ENCODE assay signal across 14 cellular contexts in the genomic region with DNA sequence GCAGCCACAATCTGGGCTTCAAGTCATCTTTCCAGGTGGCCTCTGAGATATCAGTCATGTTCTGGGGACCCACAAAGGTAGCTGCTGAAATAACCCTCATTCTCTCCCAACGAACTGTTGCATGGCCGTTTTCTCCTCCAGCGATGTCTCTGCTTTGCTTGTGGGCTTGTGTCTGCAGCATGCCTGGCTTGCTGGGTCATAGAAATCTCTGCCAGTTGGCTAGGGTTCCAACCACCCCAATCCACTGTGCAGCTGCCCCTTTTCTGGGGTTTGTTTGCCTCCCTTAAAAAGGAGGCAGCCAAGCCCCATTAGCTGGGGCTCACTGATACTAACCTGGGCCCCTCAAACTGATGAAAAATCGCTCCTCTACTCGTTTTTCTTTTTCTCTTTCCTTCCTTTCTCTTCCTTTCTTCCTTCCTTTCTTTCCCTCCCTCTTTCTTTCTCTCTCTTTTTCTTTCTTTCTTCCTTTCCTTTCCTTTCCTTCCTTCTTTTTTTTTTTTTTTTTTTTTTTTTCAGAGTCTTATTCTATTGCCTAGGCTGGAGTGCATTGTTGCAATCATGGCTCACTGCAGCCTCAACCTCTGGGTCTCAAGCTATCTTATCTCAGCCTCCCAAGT.
DNase-seq lines count a peak whose midpoint lies in the region; ATAC-seq lines count a peak whose summit lies in the region.
"Had no signal": no experiment of that assay in that cellular context is flagged by ENCODE, and none has a peak within 500 bp of the region (broad histone marks: within the 10 kb centered on the region; RNA-seq: fewer than 3 reads in every experiment).

No MANE protein-coding gene starts in this region.

- H3K9ac ChIP-seq in GM23248, result no peak overlapping the region
- no peak overlapping the region for H3K9ac ChIP-seq in mesenchymal stem cell (ENCODE audit: low read length)
- no peak overlapping the region for H3K9ac ChIP-seq in trophoblast cell (ENCODE audit: low read length)

- H3K23ac ChIP-seq in mesenchymal stem cell (ENCODE audit: low read length in 2 of 2), result no peak overlapping the region
- H3K23ac ChIP-seq in trophoblast cell (ENCODE audit: low read length), result no peak overlapping the region

- in situ Hi-C loops in GM23248 (cut with MboI), result no loop called here

- H2BK12ac ChIP-seq in mesenchymal stem cell (ENCODE audit: low read length in 2 of 2) (peak overlapping the region; percentile 10 to 14), trophoblast cell (ENCODE audit: low read length) (peak overlapping the region; percentile 54)

- ATAC-seq in HG02642 (IDR thresholded peaks at IDR 0.05; ENCODE audit: poor library complexity, unreplicated experiment) (no peak), left lobe of liver (no peak), HG02798 (IDR thresholded peaks at IDR 0.05; ENCODE audit: poor library complexity, unreplicated experiment) (no peak)
- ATAC-seq: SK-N-SH treated with all-trans-retinoic acid at 6 μM for 48 hours had no signal

- H2AFZ ChIP-seq in GM23248, result no peak overlapping the region
- H2AFZ ChIP-seq in mesenchymal stem cell (ENCODE audit: low read depth, low read length), result no peak overlapping the region
- H2AFZ ChIP-seq in trophoblast cell (ENCODE audit: insufficient read depth, low read length, poor library complexity), result no peak overlapping the region

- H2BK15ac ChIP-seq in mesenchymal stem cell (ENCODE audit: low read depth, poor library complexity, severe bottlenecking), result peak overlapping the region; percentile 19

- no peak overlapping the region for H3K4me3 ChIP-seq in GM23248
- no peak overlapping the region for H3K4me3 ChIP-seq in mesenchymal stem cell (ENCODE audit: insufficient read depth in 1 of 2, low read depth in 1 of 2, low read length in 2 of 2)
- H3K4me3 ChIP-seq in trophoblast cell (ENCODE audit: low read depth, low read length), result no peak overlapping the region

- no peak overlapping the region for H3K4me2 ChIP-seq in GM23248 (ENCODE audit: unreplicated experiment)
- no peak overlapping the region for H3K4me2 ChIP-seq in mesenchymal stem cell (ENCODE audit: low read length, poor library complexity, severe bottlenecking)
- no peak overlapping the region for H3K4me2 ChIP-seq in trophoblast cell (ENCODE audit: low read length)

- H2BK5ac ChIP-seq in mesenchymal stem cell (ENCODE audit: low read depth, low read length, poor library complexity, severe bottlenecking), result no peak overlapping the region
- no peak overlapping the region for H2BK5ac ChIP-seq in trophoblast cell (ENCODE audit: low read depth, low read length, poor library complexity)

- H3K14ac ChIP-seq in mesenchymal stem cell (ENCODE audit: low read length in 2 of 2) (no peak overlapping the region), trophoblast cell (ENCODE audit: low read length) (no peak overlapping the region)

- H2BK120ac ChIP-seq in mesenchymal stem cell (ENCODE audit: low read depth, low read length) (no peak overlapping the region), trophoblast cell (ENCODE audit: insufficient read depth, low read length, poor library complexity) (no peak overlapping the region)

- no peak overlapping the region for H3K18ac ChIP-seq in mesenchymal stem cell (ENCODE audit: low read depth in 1 of 2, low read length in 2 of 2)
- peak overlapping the region; percentile 11 for H3K18ac ChIP-seq in trophoblast cell (ENCODE audit: low read length)

- H3K9me3 ChIP-seq in GM23248 (ENCODE audit: low read depth) (no peaks in the 10 kb centered on the region), mesenchymal stem cell (ENCODE audit: control insufficient read depth, low read length) (no peaks in the 10 kb centered on the region), trophoblast cell (ENCODE audit: insufficient read depth, low read depth, low read length) (no peaks in the 10 kb centered on the region)

- H3K4me1 ChIP-seq in GM23248 (ENCODE audit: insufficient read depth), result peaks cover 16% of the 10 kb centered on the region
- peaks cover 3% of the 10 kb centered on the region for H3K4me1 ChIP-seq in mesenchymal stem cell (ENCODE audit: control insufficient read depth, insufficient read depth, low read depth, low read length)
- peaks cover 2 to 4% of the 10 kb centered on the region in 2 experiments for H3K4me1 ChIP-seq in trophoblast cell (ENCODE audit: control insufficient read depth in 1 of 2, insufficient read depth in 2 of 2, low read length in 2 of 2)

- peaks cover 10% of the 10 kb centered on the region; the same call in 1 of the 2 replicates for H3F3A ChIP-seq in GM23248 (ENCODE audit: insufficient read depth)

- peak; percentile 16 for DNase-seq in GM23248
- DNase-seq in NCI-H226, result peak; percentile 48
- DNase-seq in mesenchymal stem cell, result no peak
- no peak for DNase-seq in trophoblast cell
- no peak for DNase-seq in left lobe of liver (ENCODE audit: low spot score)
- no peak for DNase-seq in activated T-cell treated with anti-CD3 and anti-CD28 coated beads for 4 hours
- DNase-seq: KBM-7; MM.1S; NCI-H2029; NCI-H526; NK-92 treated with Interleukin-12 subunit alpha and Interleukin-12 subunit beta, amount 100 ng/mL, for 24 hours had no signal

- H2AK5ac ChIP-seq in mesenchymal stem cell (ENCODE audit: low read length, severe bottlenecking) (peak overlapping the region; percentile 16), trophoblast cell (ENCODE audit: low read length) (peak overlapping the region; percentile 91)

- H3K79me1 ChIP-seq in mesenchymal stem cell (replicated peaks; ENCODE audit: low read length, poor library complexity, severe bottlenecking), result no peaks in the 10 kb centered on the region
- peaks cover 5% of the 10 kb centered on the region for H3K79me1 ChIP-seq in trophoblast cell (ENCODE audit: low read length)

- H4K91ac ChIP-seq in mesenchymal stem cell (ENCODE audit: low read length), result no peak overlapping the region
- peak overlapping the region; percentile 75 for H4K91ac ChIP-seq in trophoblast cell (ENCODE audit: low read depth, low read length)

- H3K9me2 ChIP-seq in GM23248 (ENCODE audit: insufficient read depth), result no peaks in the 10 kb centered on the region

- H3K79me2 ChIP-seq in GM23248 (ENCODE audit: insufficient read depth), result no peaks in the 10 kb centered on the region
- no peaks in the 10 kb centered on the region for H3K79me2 ChIP-seq in trophoblast cell (ENCODE audit: control insufficient read depth, insufficient read depth, low read length, poor library complexity)

- peak overlapping the region; percentile 17 for H4K8ac ChIP-seq in mesenchymal stem cell (ENCODE audit: low read length)
- H4K8ac ChIP-seq in trophoblast cell (ENCODE audit: low read depth, low read length), result no peak overlapping the region

- H3K27ac ChIP-seq in GM23248 (no peak overlapping the region), mesenchymal stem cell (ENCODE audit: low read length, poor library complexity, severe bottlenecking) (no peak overlapping the region), trophoblast cell (ENCODE audit: low read depth, low read length) (no peak overlapping the region)

- 56 to 59% methylated on average over 5 of the region's 5 CpGs for WGBS in GM23248 (ENCODE audit: low coverage in 1 of 2, low lambda C conversion rate in 2 of 2, missing lambda C conversion rate in 2 of 2), 2 experiments
- WGBS in mesenchymal stem cell, result 88% methylated on average over 5 of the region's 5 CpGs
- no CpG with 5 or more reads among the region's 5 CpGs for WGBS in trophoblast cell (ENCODE audit: extremely low coverage, insufficient coverage, insufficient read length)

- H3K36me3 ChIP-seq in GM23248 (ENCODE audit: low read depth) (no peaks in the 10 kb centered on the region), mesenchymal stem cell (ENCODE audit: control insufficient read depth in 1 of 2, insufficient read depth in 2 of 2, low read depth in 1 of 2, low read length in 2 of 2) (no peaks in the 10 kb centered on the region), trophoblast cell (ENCODE audit: control insufficient read depth in 1 of 2, insufficient read depth in 2 of 2, low read length in 2 of 2) (no peaks in the 10 kb centered on the region)

- no peaks in the 10 kb centered on the region for H3K27me3 ChIP-seq in GM23248 (replicated peaks; ENCODE audit: insufficient read depth)
- H3K27me3 ChIP-seq in mesenchymal stem cell (ENCODE audit: control insufficient read depth in 1 of 2, insufficient read depth in 1 of 2, low read length in 2 of 2), result no peaks in the 10 kb centered on the region
- H3K27me3 ChIP-seq in trophoblast cell (ENCODE audit: insufficient read depth, low read length), result no peaks in the 10 kb centered on the region

- H3K4ac ChIP-seq in mesenchymal stem cell (ENCODE audit: low read depth in 1 of 2, low read length in 2 of 2) (no peak overlapping the region), trophoblast cell (ENCODE audit: low read depth, low read length) (no peak overlapping the region)

- no peak overlapping the region for H4K12ac ChIP-seq in trophoblast cell (ENCODE audit: low read depth, low read length)

- H4K20me1 ChIP-seq in GM23248 (ENCODE audit: insufficient read depth), result no peaks in the 10 kb centered on the region

Comparison
In these comparisons a context has a peak if more than half of its experiments do, and no peak if none do; other contexts are left out.
1. DNase-seq: peak in GM23248 (single experiment) and NCI-H226 (single experiment); none in mesenchymal stem cell (single experiment), trophoblast cell (0 of 2), left lobe of liver (single experiment) and activated T-cell treated with anti-CD3 and anti-CD28 coated beads for 4 hours (single experiment).